Comparison of ENCODE assay signal across 8 cellular contexts in the genomic region with DNA sequence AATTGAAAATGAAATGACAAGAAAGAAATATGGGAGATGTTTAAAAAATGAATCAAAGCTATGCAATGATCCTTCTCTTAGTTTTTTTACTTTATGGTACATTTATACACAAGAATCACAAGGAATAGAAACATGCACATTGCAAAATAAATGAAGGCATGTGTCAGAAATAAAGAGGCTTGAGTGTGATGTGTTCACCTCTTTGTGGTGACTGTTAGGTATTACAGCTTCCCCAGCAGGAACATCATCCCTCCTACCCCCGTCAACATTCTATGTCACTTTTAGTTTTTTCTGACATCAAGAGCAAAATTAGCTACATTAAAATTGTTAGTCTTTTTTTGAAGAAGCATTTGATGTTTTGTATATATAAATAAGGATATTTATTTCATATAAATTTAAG.
A peak's percentile ranks its signal among the peaks of the same experiment; 100 is the strongest.
DNase-seq lines count a peak whose midpoint lies in the region; ATAC-seq and TF ChIP-seq lines count a peak whose summit lies in the region.

No MANE protein-coding gene starts in this region.

- peaks cover 14% of the 10 kb centered on the region; the same call in 2 of the 3 replicates for H3K4me1 Mint-ChIP-seq in GM23338

- H3K27ac ChIP-seq in GM23338 (ENCODE audit: low read depth) (no peak overlapping the region), Peyer's patch (no peak overlapping the region), left ventricle myocardium inferior (replicated peaks) (no peak overlapping the region), tibial artery (no peak overlapping the region)

- H3F3A ChIP-seq in GM23338 (replicated peaks; ENCODE audit: low read depth): no peaks in the 10 kb centered on the region

- H3K4me1 ChIP-seq in GM23338 (ENCODE audit: insufficient read depth) (peaks cover 7% of the 10 kb centered on the region; the same call in 1 of the 2 replicates), Peyer's patch (no peaks in the 10 kb centered on the region), left ventricle myocardium inferior (peaks cover 8% of the 10 kb centered on the region), tibial artery (peaks cover 0 to 6% (median 0%) of the 10 kb centered on the region in 4 donors)

- TF ChIP-seq POLR2A in Peyer's patch (IDR thresholded peaks at IDR 0.05): no peak

- H3K4me2 ChIP-seq in GM23338: no peak overlapping the region

- H4K20me1 ChIP-seq in GM23338 (replicated peaks; ENCODE audit: insufficient read depth): no peaks in the 10 kb centered on the region

- H3K9me3 ChIP-seq in Peyer's patch: no peaks in the 10 kb centered on the region
- H3K9me3 ChIP-seq in left ventricle myocardium inferior (replicated peaks): no peaks in the 10 kb centered on the region
- H3K9me3 ChIP-seq in tibial artery: no peaks in the 10 kb centered on the region

- TF ChIP-seq CTCF in AG09319 (IDR thresholded peaks at IDR 0.05; ENCODE audit: low read depth, low read length): peak; percentile 74
- TF ChIP-seq CTCF in GM23338 (conservative IDR thresholded peaks at IDR 0.05; ENCODE audit: low read depth in 2 of 2): peak; percentile 62 to 72
- peak in 4 of 6 experiments; percentile 29 to 77 (median 70) for TF ChIP-seq CTCF in Peyer's patch (IDR thresholded peaks at IDR 0.05)
- TF ChIP-seq CTCF in left ventricle myocardium inferior (IDR thresholded peaks at IDR 0.05; ENCODE audit: borderline replicate concordance): peak; percentile 66
- TF ChIP-seq CTCF in tibial artery (IDR thresholded peaks at IDR 0.05): peak; percentile 46 to 59

- intact Hi-C loops in left ventricle myocardium inferior (cut with micrococcal nuclease): no loop called here
- intact Hi-C loops in tibial artery (cut with DNase I; ENCODE audit: low total_unique reads): loop anchor here (10.0 kb wide), 1 partner anchor 329 kb away; no protein-coding TSS in a partner anchor
- intact Hi-C loops in posterior vena cava (cut with DNase I): no loop called here

- H3K9me3 Mint-ChIP-seq in GM23338: no peaks in the 10 kb centered on the region

- no peaks in the 10 kb centered on the region for H3K36me3 Mint-ChIP-seq in GM23338 (ENCODE audit: low read depth)

- H3K36me3 ChIP-seq in GM23338 (ENCODE audit: insufficient read depth) (no peaks in the 10 kb centered on the region), Peyer's patch (no peaks in the 10 kb centered on the region), left ventricle myocardium inferior (no peaks in the 10 kb centered on the region), tibial artery (no peaks in the 10 kb centered on the region)

- no peaks in the 10 kb centered on the region for H3K79me2 ChIP-seq in GM23338 (replicated peaks; ENCODE audit: insufficient read depth)

- no peak overlapping the region for H2AFZ ChIP-seq in GM23338

- H3K27ac Mint-ChIP-seq in GM23338: no peak overlapping the region

- no peaks in the 10 kb centered on the region for H3K27me3 Mint-ChIP-seq in GM23338 (ENCODE audit: insufficient read depth, low read depth, poor library complexity)

- DNase-seq in AG09319 (ENCODE audit: extremely low read depth, low read depth) (peak; percentile 14), GM23338 (ENCODE audit: low spot score) (peak; percentile 56), Peyer's patch (no peak), left ventricle myocardium inferior (no peak), tibial artery (no peak), posterior vena cava (ENCODE audit: low spot score) (no peak), SKM-1 treated with dmso at 0.1 percent for 144 hours (lab: John Stamatoyannopoulos, UW; ENCODE audit: unreplicated experiment) (no peak)

- H3K4me3 ChIP-seq in GM23338: no peak overlapping the region
- no peak overlapping the region for H3K4me3 ChIP-seq in Peyer's patch
- H3K4me3 ChIP-seq in left ventricle myocardium inferior: no peak overlapping the region
- H3K4me3 ChIP-seq in tibial artery: no peak overlapping the region

- peak; percentile 84 for ATAC-seq in GM23338
- no peak for ATAC-seq in HG03457 (IDR thresholded peaks at IDR 0.05; ENCODE audit: unreplicated experiment)

- no peak overlapping the region for H3K4me3 Mint-ChIP-seq in GM23338

- H3K27me3 ChIP-seq in GM23338 (ENCODE audit: insufficient read depth) (no peaks in the 10 kb centered on the region), Peyer's patch (no peaks in the 10 kb centered on the region), left ventricle myocardium inferior (ENCODE audit: low read depth) (no peaks in the 10 kb centered on the region), tibial artery (no peaks in the 10 kb centered on the region)

- no peaks in the 10 kb centered on the region for H3K9me2 ChIP-seq in GM23338 (ENCODE audit: insufficient read depth)

TF ChIP-seq in GM23338, 12 proteins besides CTCF, POLR2A, EP300 and RAD21:
- TF ChIP-seq, protein P1, sequence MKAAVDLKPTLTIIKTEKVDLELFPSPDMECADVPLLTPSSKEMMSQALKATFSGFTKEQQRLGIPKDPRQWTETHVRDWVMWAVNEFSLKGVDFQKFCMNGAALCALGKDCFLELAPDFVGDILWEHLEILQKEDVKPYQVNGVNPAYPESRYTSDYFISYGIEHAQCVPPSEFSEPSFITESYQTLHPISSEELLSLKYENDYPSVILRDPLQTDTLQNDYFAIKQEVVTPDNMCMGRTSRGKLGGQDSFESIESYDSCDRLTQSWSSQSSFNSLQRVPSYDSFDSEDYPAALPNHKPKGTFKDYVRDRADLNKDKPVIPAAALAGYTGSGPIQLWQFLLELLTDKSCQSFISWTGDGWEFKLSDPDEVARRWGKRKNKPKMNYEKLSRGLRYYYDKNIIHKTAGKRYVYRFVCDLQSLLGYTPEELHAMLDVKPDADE (IDR thresholded peaks at IDR 0.05): no peak
- TF ChIP-seq, protein P2, sequence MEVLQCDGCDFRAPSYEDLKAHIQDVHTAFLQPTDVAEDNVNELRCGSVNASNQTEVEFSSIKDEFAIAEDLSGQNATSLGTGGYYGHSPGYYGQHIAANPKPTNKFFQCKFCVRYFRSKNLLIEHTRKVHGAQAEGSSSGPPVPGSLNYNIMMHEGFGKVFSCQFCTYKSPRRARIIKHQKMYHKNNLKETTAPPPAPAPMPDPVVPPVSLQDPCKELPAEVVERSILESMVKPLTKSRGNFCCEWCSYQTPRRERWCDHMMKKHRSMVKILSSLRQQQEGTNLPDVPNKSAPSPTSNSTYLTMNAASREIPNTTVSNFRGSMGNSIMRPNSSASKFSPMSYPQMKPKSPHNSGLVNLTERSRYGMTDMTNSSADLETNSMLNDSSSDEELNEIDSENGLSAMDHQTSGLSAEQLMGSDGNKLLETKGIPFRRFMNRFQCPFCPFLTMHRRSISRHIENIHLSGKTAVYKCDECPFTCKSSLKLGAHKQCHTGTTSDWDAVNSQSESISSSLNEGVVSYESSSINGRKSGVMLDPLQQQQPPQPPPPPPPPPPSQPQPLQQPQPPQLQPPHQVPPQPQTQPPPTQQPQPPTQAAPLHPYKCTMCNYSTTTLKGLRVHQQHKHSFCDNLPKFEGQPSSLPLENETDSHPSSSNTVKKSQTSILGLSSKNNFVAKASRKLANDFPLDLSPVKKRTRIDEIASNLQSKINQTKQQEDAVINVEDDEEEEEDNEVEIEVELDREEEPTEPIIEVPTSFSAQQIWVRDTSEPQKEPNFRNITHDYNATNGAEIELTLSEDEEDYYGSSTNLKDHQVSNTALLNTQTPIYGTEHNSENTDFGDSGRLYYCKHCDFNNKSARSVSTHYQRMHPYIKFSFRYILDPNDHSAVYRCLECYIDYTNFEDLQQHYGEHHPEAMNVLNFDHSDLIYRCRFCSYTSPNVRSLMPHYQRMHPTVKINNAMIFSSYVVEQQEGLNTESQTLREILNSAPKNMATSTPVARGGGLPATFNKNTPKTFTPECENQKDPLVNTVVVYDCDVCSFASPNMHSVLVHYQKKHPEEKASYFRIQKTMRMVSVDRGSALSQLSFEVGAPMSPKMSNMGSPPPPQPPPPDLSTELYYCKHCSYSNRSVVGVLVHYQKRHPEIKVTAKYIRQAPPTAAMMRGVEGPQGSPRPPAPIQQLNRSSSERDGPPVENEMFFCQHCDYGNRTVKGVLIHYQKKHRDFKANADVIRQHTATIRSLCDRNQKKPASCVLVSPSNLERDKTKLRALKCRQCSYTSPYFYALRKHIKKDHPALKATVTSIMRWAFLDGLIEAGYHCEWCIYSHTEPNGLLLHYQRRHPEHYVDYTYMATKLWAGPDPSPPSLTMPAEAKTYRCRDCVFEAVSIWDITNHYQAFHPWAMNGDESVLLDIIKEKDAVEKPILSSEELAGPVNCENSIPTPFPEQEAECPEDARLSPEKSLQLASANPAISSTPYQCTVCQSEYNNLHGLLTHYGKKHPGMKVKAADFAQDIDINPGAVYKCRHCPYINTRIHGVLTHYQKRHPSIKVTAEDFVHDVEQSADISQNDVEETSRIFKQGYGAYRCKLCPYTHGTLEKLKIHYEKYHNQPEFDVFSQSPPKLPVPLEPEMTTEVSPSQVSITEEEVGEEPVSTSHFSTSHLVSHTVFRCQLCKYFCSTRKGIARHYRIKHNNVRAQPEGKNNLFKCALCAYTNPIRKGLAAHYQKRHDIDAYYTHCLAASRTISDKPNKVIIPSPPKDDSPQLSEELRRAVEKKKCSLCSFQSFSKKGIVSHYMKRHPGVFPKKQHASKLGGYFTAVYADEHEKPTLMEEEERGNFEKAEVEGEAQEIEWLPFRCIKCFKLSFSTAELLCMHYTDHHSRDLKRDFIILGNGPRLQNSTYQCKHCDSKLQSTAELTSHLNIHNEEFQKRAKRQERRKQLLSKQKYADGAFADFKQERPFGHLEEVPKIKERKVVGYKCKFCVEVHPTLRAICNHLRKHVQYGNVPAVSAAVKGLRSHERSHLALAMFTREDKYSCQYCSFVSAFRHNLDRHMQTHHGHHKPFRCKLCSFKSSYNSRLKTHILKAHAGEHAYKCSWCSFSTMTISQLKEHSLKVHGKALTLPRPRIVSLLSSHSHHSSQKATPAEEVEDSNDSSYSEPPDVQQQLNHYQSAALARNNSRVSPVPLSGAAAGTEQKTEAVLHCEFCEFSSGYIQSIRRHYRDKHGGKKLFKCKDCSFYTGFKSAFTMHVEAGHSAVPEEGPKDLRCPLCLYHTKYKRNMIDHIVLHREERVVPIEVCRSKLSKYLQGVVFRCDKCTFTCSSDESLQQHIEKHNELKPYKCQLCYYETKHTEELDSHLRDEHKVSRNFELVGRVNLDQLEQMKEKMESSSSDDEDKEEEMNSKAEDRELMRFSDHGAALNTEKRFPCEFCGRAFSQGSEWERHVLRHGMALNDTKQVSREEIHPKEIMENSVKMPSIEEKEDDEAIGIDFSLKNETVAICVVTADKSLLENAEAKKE (CRISPR knock-in tag; IDR thresholded peaks at IDR 0.05): no peak
- TF ChIP-seq JUNB (IDR thresholded peaks at IDR 0.05; ENCODE audit: unreplicated experiment): no peak
TF ChIP-seq in GM23338: peak in this region for 0.

Comparison
In these comparisons a context has a peak if more than half of its experiments do, and no peak if none do; other contexts are left out.
1. DNase-seq: peak in AG09319 (single experiment) and GM23338 (single experiment); none in Peyer's patch (0 of 3), left ventricle myocardium inferior (single experiment), tibial artery (0 of 2), posterior vena cava (single experiment) and SKM-1 treated with dmso at 0.1 percent for 144 hours (single experiment).
2. Peak in every context shown above with its lines, with median percentiles within 50 percentile points of each other: CTCF ChIP-seq.